Comparison of ENCODE assay signal across 9 cellular contexts in genomic region chr2:176177580-176178270, GRCh38. TPM values are rescaled to one million over a fixed set of nuclear protein-coding genes. Genes with fewer than 3 reads are reported as not detected.
A peak's percentile ranks its signal among the peaks of the same experiment; 100 is the strongest.
DNase-seq lines count a peak whose midpoint lies in the region; ATAC-seq and TF ChIP-seq lines count a peak whose summit lies in the region.
"Had no signal": no experiment of that assay in that cellular context is flagged by ENCODE, and none has a peak within 500 bp of the region (broad histone marks: within the 10 kb centered on the region; RNA-seq: fewer than 3 reads in every experiment).

No MANE protein-coding gene starts in this region.

- peak overlapping the region; percentile 41 for H3K4me3 ChIP-seq in NT2/D1 (ENCODE audit: insufficient read length, low read depth)
- peak overlapping the region; percentile 45 for H3K4me3 ChIP-seq in iPS-18a (ENCODE audit: low read length)
- H3K4me3 ChIP-seq in testis: peak overlapping the region; percentile 48 to 60

- peaks cover 7% of the 10 kb centered on the region for H3K4me1 Mint-ChIP-seq in activated CD8-positive, alpha-beta memory T cell treated with anti-CD3 and anti-CD28 coated beads, Interleukin-2, amount 10 ng/mL, durations not matched to agents 7 days and 5 days

- no peak for ATAC-seq in activated CD8-positive, alpha-beta memory T cell treated with anti-CD3 and anti-CD28 coated beads, Interleukin-2, amount 10 ng/mL, durations not matched to agents 7 days and 5 days

- H3K9me3 ChIP-seq in NT2/D1 (ENCODE audit: insufficient read depth, low read length) (no peaks in the 10 kb centered on the region), iPS-18a (ENCODE audit: control insufficient read depth, low read depth, low read length) (no peaks in the 10 kb centered on the region), testis (no peaks in the 10 kb centered on the region)

- H3K36me3 ChIP-seq in NT2/D1 (ENCODE audit: insufficient read depth, insufficient read length, low read length) (no peaks in the 10 kb centered on the region), iPS-18a (ENCODE audit: control insufficient read depth, low read depth, low read length) (no peaks in the 10 kb centered on the region), testis (ENCODE audit: low read depth, missing control alignments) (no peaks in the 10 kb centered on the region)

- H3K4me1 ChIP-seq in NT2/D1 (ENCODE audit: insufficient read depth, insufficient read length) (peaks cover 8% of the 10 kb centered on the region), iPS-18a (ENCODE audit: control insufficient read depth, low read depth, low read length) (peaks cover 24% of the 10 kb centered on the region), testis (peaks cover 28% of the 10 kb centered on the region)

- WGBS in testis, 2 donors: 13% methylated on average over 9 to 38 of the region's 43 CpGs

- CTCF ChIA-PET in activated CD8-positive, alpha-beta memory T cell treated with anti-CD3 and anti-CD28 coated beads, Interleukin-2, amount 10 ng/mL, durations not matched to agents 7 days and 5 days (lab: Charles Lee): interaction anchor here (1.5 kb wide), 1 partner anchor 51 kb away, joined by 3 read pairs; no protein-coding TSS in a partner anchor

- H3K4me3 Mint-ChIP-seq in activated CD8-positive, alpha-beta memory T cell treated with anti-CD3 and anti-CD28 coated beads, Interleukin-2, amount 10 ng/mL, durations not matched to agents 7 days and 5 days: peak overlapping the region; percentile 31
- H3K4me3 Mint-ChIP-seq: CD4-positive, CD25-positive, alpha-beta regulatory T cell had no signal

- no peaks in the 10 kb centered on the region for H3K9me3 Mint-ChIP-seq in activated CD8-positive, alpha-beta memory T cell treated with anti-CD3 and anti-CD28 coated beads, Interleukin-2, amount 10 ng/mL, durations not matched to agents 7 days and 5 days (ENCODE audit: low read depth)

- H3K9ac ChIP-seq in NT2/D1 (ENCODE audit: insufficient read length, low read depth): peak overlapping the region; percentile 62
- no peak overlapping the region for H3K9ac ChIP-seq in iPS-18a (ENCODE audit: low read length)

- no peak for TF ChIP-seq CTCF in testis (IDR thresholded peaks at IDR 0.05)

- intact Hi-C loops in testis (cut with DNase I; ENCODE audit: low total_unique reads): no loop called here

- H3K27me3 ChIP-seq in NT2/D1 (ENCODE audit: insufficient read depth, insufficient read length): peaks cover 100% of the 10 kb centered on the region
- peaks cover 100% of the 10 kb centered on the region for H3K27me3 ChIP-seq in iPS-18a (ENCODE audit: control insufficient read depth, insufficient read depth, low read length)
- H3K27me3 ChIP-seq in testis: no peaks in the 10 kb centered on the region

- DNase-seq in activated CD8-positive, alpha-beta memory T cell treated with anti-CD3 and anti-CD28 coated beads, Interleukin-2, amount 10 ng/mL, durations not matched to agents 7 days and 5 days: no peak
- no peak for DNase-seq in activated CD8-positive, alpha-beta memory T cell treated with anti-CD3 and anti-CD28 coated beads, Interleukin-2, amount 50 U/mL, for 48 hours
- DNase-seq in NT2/D1 (ENCODE audit: low read depth, low spot score) (no peak), testis (no peak), foreskin melanocyte (no peak), inferior parietal cortex (ENCODE audit: extremely low spot score) (no peak), erythroblast (lab: John Stamatoyannopoulos, UW) (no peak)
- DNase-seq: CD4-positive, CD25-positive, alpha-beta regulatory T cell had no signal

- no peaks in the 10 kb centered on the region for H3K36me3 Mint-ChIP-seq in activated CD8-positive, alpha-beta memory T cell treated with anti-CD3 and anti-CD28 coated beads, Interleukin-2, amount 10 ng/mL, durations not matched to agents 7 days and 5 days
- H3K36me3 Mint-ChIP-seq: CD4-positive, CD25-positive, alpha-beta regulatory T cell had no signal

- H3K27ac Mint-ChIP-seq in activated CD8-positive, alpha-beta memory T cell treated with anti-CD3 and anti-CD28 coated beads, Interleukin-2, amount 10 ng/mL, durations not matched to agents 7 days and 5 days: no peak overlapping the region
- H3K27ac Mint-ChIP-seq: CD4-positive, CD25-positive, alpha-beta regulatory T cell had no signal

- H3K27me3 Mint-ChIP-seq in activated CD8-positive, alpha-beta memory T cell treated with anti-CD3 and anti-CD28 coated beads, Interleukin-2, amount 10 ng/mL, durations not matched to agents 7 days and 5 days: peaks cover 92% of the 10 kb centered on the region

- TF ChIP-seq POLR2A in testis (IDR thresholded peaks at IDR 0.05) (no peak), erythroblast (IDR thresholded peaks at IDR 0.05; ENCODE audit: low read length) (no peak)

- H3K27ac ChIP-seq in iPS-18a (ENCODE audit: low read length) (no peak overlapping the region), testis (peak overlapping the region; percentile 4 to 76)

RNA-seq across cellular contexts. Expression of gene HOXD1, which starts 10.7 kb away (rescaled TPM):
- total RNA-seq in activated CD8-positive, alpha-beta memory T cell treated with anti-CD3 and anti-CD28 coated beads, Interleukin-2, amount 10 ng/mL, durations not matched to agents 7 days and 5 days: not detected
- 1 to 10 TPM; 5.5 to 7.6 TPM for total RNA-seq in testis
- polyA plus RNA-seq in testis (ENCODE audit: insufficient read depth, low read depth, low replicate concordance): 1.8 TPM
- total RNA-seq: CD4-positive, CD25-positive, alpha-beta regulatory T cell had no signal
- polyA plus RNA-seq: CD4-positive, CD25-positive, alpha-beta regulatory T cell had no signal

RNA-seq across cellular contexts. Expression of gene HOXD3, which starts 20.6 kb away (rescaled TPM):
- not detected for total RNA-seq in activated CD8-positive, alpha-beta memory T cell treated with anti-CD3 and anti-CD28 coated beads, Interleukin-2, amount 10 ng/mL, durations not matched to agents 7 days and 5 days
- 10 to 100 TPM; 14.0 to 22.3 TPM for total RNA-seq in testis
- 2.7 TPM for polyA plus RNA-seq in testis (ENCODE audit: insufficient read depth, low read depth, low replicate concordance)
- total RNA-seq: CD4-positive, CD25-positive, alpha-beta regulatory T cell had no signal
- polyA plus RNA-seq: CD4-positive, CD25-positive, alpha-beta regulatory T cell had no signal

RNA-seq across cellular contexts. Expression of gene HOXD4, which starts 26.4 kb away (rescaled TPM):
- not detected for total RNA-seq in activated CD8-positive, alpha-beta memory T cell treated with anti-CD3 and anti-CD28 coated beads, Interleukin-2, amount 10 ng/mL, durations not matched to agents 7 days and 5 days
- total RNA-seq in testis: 10 to 100 TPM; 11.5 to 13.3 TPM
- 2.7 TPM for polyA plus RNA-seq in testis (ENCODE audit: insufficient read depth, low read depth, low replicate concordance)
- total RNA-seq: CD4-positive, CD25-positive, alpha-beta regulatory T cell had no signal
- polyA plus RNA-seq: CD4-positive, CD25-positive, alpha-beta regulatory T cell had no signal

RNA-seq across cellular contexts. Expression of gene HOXD8, which starts 48.2 kb away (rescaled TPM):
- not detected for total RNA-seq in activated CD8-positive, alpha-beta memory T cell treated with anti-CD3 and anti-CD28 coated beads, Interleukin-2, amount 10 ng/mL, durations not matched to agents 7 days and 5 days
- 10 to 100 TPM; 39.8 to 41.2 TPM for total RNA-seq in testis
- polyA plus RNA-seq in testis (ENCODE audit: insufficient read depth, low read depth, low replicate concordance): 36.6 TPM
- total RNA-seq: CD4-positive, CD25-positive, alpha-beta regulatory T cell had no signal
- polyA plus RNA-seq: CD4-positive, CD25-positive, alpha-beta regulatory T cell had no signal

RNA-seq across cellular contexts. Expression of gene HOXD9, which starts 55.2 kb away (rescaled TPM):
- not detected for total RNA-seq in activated CD8-positive, alpha-beta memory T cell treated with anti-CD3 and anti-CD28 coated beads, Interleukin-2, amount 10 ng/mL, durations not matched to agents 7 days and 5 days
- 10 to 100 TPM; 15.7 to 21.2 TPM for total RNA-seq in testis
- polyA plus RNA-seq in testis (ENCODE audit: insufficient read depth, low read depth, low replicate concordance): 8.2 TPM
- total RNA-seq: CD4-positive, CD25-positive, alpha-beta regulatory T cell had no signal
- polyA plus RNA-seq: CD4-positive, CD25-positive, alpha-beta regulatory T cell had no signal

Comparison
In these comparisons a context has a peak if more than half of its experiments do, and no peak if none do; other contexts are left out.
1. RNA of gene HOXD1, which starts 10.7 kb away (total RNA-seq): 5.5 to 7.6 TPM in testis; not detected in activated CD8-positive, alpha-beta memory T cell treated with anti-CD3 and anti-CD28 coated beads, Interleukin-2, amount 10 ng/mL, durations not matched to agents 7 days and 5 days; every median in the first group is over 4 times any median in the second.
2. RNA of gene HOXD3, which starts 20.6 kb away (total RNA-seq): 14.0 to 22.3 TPM in testis; not detected in activated CD8-positive, alpha-beta memory T cell treated with anti-CD3 and anti-CD28 coated beads, Interleukin-2, amount 10 ng/mL, durations not matched to agents 7 days and 5 days; every median in the first group is over 10 times any median in the second.
3. RNA of gene HOXD4, which starts 26.4 kb away (total RNA-seq): 11.5 to 13.3 TPM in testis; not detected in activated CD8-positive, alpha-beta memory T cell treated with anti-CD3 and anti-CD28 coated beads, Interleukin-2, amount 10 ng/mL, durations not matched to agents 7 days and 5 days; every median in the first group is over 10 times any median in the second.
4. Peak in every context shown above with its lines, with median percentiles within 50 percentile points of each other: H3K4me3 ChIP-seq.